In the genomic region with DNA sequence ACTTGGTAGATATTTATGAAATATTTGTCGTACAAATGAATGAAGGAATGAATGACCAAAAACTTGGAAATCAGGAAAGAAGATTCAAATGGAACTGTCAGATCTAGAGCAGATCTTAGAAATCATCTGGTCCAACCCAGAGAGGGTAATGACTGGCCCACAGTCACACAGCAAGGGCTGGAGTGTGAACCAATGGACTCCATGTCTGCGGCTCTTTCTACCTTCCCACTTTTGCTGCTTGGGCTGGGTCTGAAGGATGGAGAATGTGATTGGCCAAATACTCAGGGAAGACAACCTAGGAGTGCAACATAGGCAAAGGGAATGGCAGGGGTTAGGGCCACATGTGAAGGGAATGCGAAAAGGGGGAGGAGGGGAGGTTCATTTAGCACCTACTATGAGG, we compare ENCODE assay signal across 23 cellular contexts. TPM values are rescaled to one million over a fixed set of nuclear protein-coding genes. Genes with fewer than 3 reads are reported as not detected.
DNase-seq lines count a peak whose midpoint lies in the region; ATAC-seq and TF ChIP-seq lines count a peak whose summit lies in the region.
"Had no signal": no experiment of that assay in that cellular context is flagged by ENCODE, and none has a peak within 500 bp of the region (broad histone marks: within the 10 kb centered on the region; RNA-seq: fewer than 3 reads in every experiment).

No MANE protein-coding gene starts in this region.

- H3K9me3 ChIP-seq in A673 (ENCODE audit: low read depth, low read length, poor library complexity, severe bottlenecking) (no peaks in the 10 kb centered on the region), lower lobe of right lung (no peaks in the 10 kb centered on the region), HAP-1 (no peaks in the 10 kb centered on the region), stomach (no peaks in the 10 kb centered on the region)
- no peaks in the 10 kb centered on the region for H3K9me3 ChIP-seq in CD4-positive, CD25-positive, alpha-beta regulatory T cell (ENCODE audit: control insufficient read depth in 2 of 2, low read length in 2 of 2)
- H3K9me3 ChIP-seq: gastroesophageal sphincter, left lung had no signal

- peaks cover 0 to 82% (median 42%) of the 10 kb centered on the region in 4 donors for H3K4me1 Mint-ChIP-seq in CD4-positive, CD25-positive, alpha-beta regulatory T cell
- H3K4me1 Mint-ChIP-seq in activated T-helper 17 cell treated with anti-CD3 and anti-CD28 coated beads, Interleukin-2, amount 50 U/mL, for 72 hours: peaks cover 24% of the 10 kb centered on the region

- H3K27ac Mint-ChIP-seq in CD4-positive, CD25-positive, alpha-beta regulatory T cell: peak overlapping the region; percentile 70 to 92 (median 79)
- peak overlapping the region; percentile 11 for H3K27ac Mint-ChIP-seq in activated T-helper 17 cell treated with anti-CD3 and anti-CD28 coated beads, Interleukin-2, amount 50 U/mL, for 72 hours
- H3K27ac Mint-ChIP-seq: type B pancreatic cell had no signal

- in situ Hi-C loops in HAP-1 (cut with MboI; ENCODE audit: low sequenced_read_pairs): no loop called here

- peaks cover 17% of the 10 kb centered on the region for H3K27me3 Mint-ChIP-seq in CD4-positive, CD25-positive, alpha-beta regulatory T cell
- H3K27me3 Mint-ChIP-seq in activated T-helper 17 cell treated with anti-CD3 and anti-CD28 coated beads, Interleukin-2, amount 50 U/mL, for 72 hours: no peaks in the 10 kb centered on the region

- H3K4me3 ChIP-seq in A673 (ENCODE audit: low read depth, low read length, poor library complexity, severe bottlenecking) (no peak overlapping the region), lower lobe of right lung (no peak overlapping the region), HAP-1 (no peak overlapping the region), stomach (no peak overlapping the region)
- no peak overlapping the region for H3K4me3 ChIP-seq in CD4-positive, CD25-positive, alpha-beta regulatory T cell (ENCODE audit: low read depth, low read length)
- H3K4me3 ChIP-seq: gastroesophageal sphincter, left lung had no signal

- CTCF ChIA-PET in A673 (lab: Charles Lee): no interaction called here

- H3K27me3 ChIP-seq in A673 (replicated peaks; ENCODE audit: insufficient read depth, low read depth, low read length, poor library complexity) (no peaks in the 10 kb centered on the region), lower lobe of right lung (ENCODE audit: low read depth) (no peaks in the 10 kb centered on the region), HAP-1 (ENCODE audit: low read depth) (no peaks in the 10 kb centered on the region), stomach (no peaks in the 10 kb centered on the region)
- no peaks in the 10 kb centered on the region for H3K27me3 ChIP-seq in CD4-positive, CD25-positive, alpha-beta regulatory T cell (ENCODE audit: control insufficient read depth, insufficient read depth, low read length)
- H3K27me3 ChIP-seq: gastroesophageal sphincter, left lung had no signal

- TF ChIP-seq POLR2A in stomach (IDR thresholded peaks at IDR 0.05): no peak

- no TSS peak for BruUV-seq in A673 (replicated peaks; lab: Mats Ljungman, UMichigan)

- 89 to 99% (median 93%) methylated on average over 3 of the region's 3 CpGs for WGBS in stomach, 5 donors

- H3K36me3 ChIP-seq in A673 (ENCODE audit: insufficient read depth, low read length, poor library complexity, severe bottlenecking) (no peaks in the 10 kb centered on the region), lower lobe of right lung (no peaks in the 10 kb centered on the region), HAP-1 (replicated peaks) (no peaks in the 10 kb centered on the region), stomach (no peaks in the 10 kb centered on the region)
- H3K36me3 ChIP-seq in CD4-positive, CD25-positive, alpha-beta regulatory T cell (ENCODE audit: control insufficient read depth, insufficient read depth, low read length): no peaks in the 10 kb centered on the region
- H3K36me3 ChIP-seq: gastroesophageal sphincter, left lung had no signal

- H3K4me1 ChIP-seq in A673 (ENCODE audit: insufficient read depth, low read length, poor library complexity, severe bottlenecking) (peaks cover 39% of the 10 kb centered on the region), lower lobe of right lung (peaks cover 84% of the 10 kb centered on the region), HAP-1 (peaks cover 12% of the 10 kb centered on the region), stomach (peaks cover 13 to 49% (median 28%) of the 10 kb centered on the region in 4 donors)
- H3K4me1 ChIP-seq in CD4-positive, CD25-positive, alpha-beta regulatory T cell (ENCODE audit: control insufficient read depth, insufficient read depth, low read length, poor library complexity, severe bottlenecking): peaks cover 36% of the 10 kb centered on the region

- POLR2A ChIA-PET in A673 (lab: Charles Lee; ENCODE audit: low non-redundant PET): no interaction called here

- TF ChIP-seq EP300 in stomach (IDR thresholded peaks at IDR 0.05): no peak

- peak overlapping the region in 1 of 4 donors; percentile 53 for H3K4me3 Mint-ChIP-seq in CD4-positive, CD25-positive, alpha-beta regulatory T cell
- H3K4me3 Mint-ChIP-seq in activated T-helper 17 cell treated with anti-CD3 and anti-CD28 coated beads, Interleukin-2, amount 50 U/mL, for 72 hours: no peak overlapping the region
- H3K4me3 Mint-ChIP-seq: type B pancreatic cell had no signal

- H3K27ac ChIP-seq in A673 (ENCODE audit: low read depth, low read length, poor library complexity, severe bottlenecking) (peak overlapping the region; percentile 43), lower lobe of right lung (peak overlapping the region; percentile 68), stomach (peak overlapping the region in 2 of 5 donors; percentile 25 to 41)
- H3K27ac ChIP-seq in CD4-positive, CD25-positive, alpha-beta regulatory T cell (ENCODE audit: insufficient read depth, low read length, poor library complexity, severe bottlenecking): no peak overlapping the region

- peaks cover 0 to 2% (median 0%) of the 10 kb centered on the region in 7 donors for H3K9me3 Mint-ChIP-seq in CD4-positive, CD25-positive, alpha-beta regulatory T cell
- H3K9me3 Mint-ChIP-seq in activated T-helper 17 cell treated with anti-CD3 and anti-CD28 coated beads, Interleukin-2, amount 50 U/mL, for 72 hours: no peaks in the 10 kb centered on the region
- H3K9me3 Mint-ChIP-seq: type B pancreatic cell had no signal

- intact Hi-C loops in A673 (cut with micrococcal nuclease; ENCODE audit: unreplicated experiment) (loop anchor here (10.0 kb wide), 1 partner anchor 827 kb away; no protein-coding TSS in a partner anchor), lower lobe of right lung (cut with DNase I) (no loop called here), stomach (cut with DNase I; ENCODE audit: low total_unique reads) (no loop called here)

- no peaks in the 10 kb centered on the region for H3K36me3 Mint-ChIP-seq in CD4-positive, CD25-positive, alpha-beta regulatory T cell
- no peaks in the 10 kb centered on the region for H3K36me3 Mint-ChIP-seq in activated T-helper 17 cell treated with anti-CD3 and anti-CD28 coated beads, Interleukin-2, amount 50 U/mL, for 72 hours (ENCODE audit: low read depth)
- H3K36me3 Mint-ChIP-seq: type B pancreatic cell had no signal

- no peak for ATAC-seq in CD4-positive, CD25-positive, alpha-beta regulatory T cell (ENCODE audit: low read depth in 2 of 2)
- ATAC-seq in activated T-helper 17 cell treated with anti-CD3 and anti-CD28 coated beads, Interleukin-2, amount 50 U/mL, for 72 hours (replicated peaks): no peak
- ATAC-seq in lower lobe of right lung: no peak
- ATAC-seq in HG03196 (IDR thresholded peaks at IDR 0.05; ENCODE audit: unreplicated experiment): no peak
- ATAC-seq in GM19463 (IDR thresholded peaks at IDR 0.05; ENCODE audit: unreplicated experiment): no peak
- ATAC-seq: gastroesophageal sphincter; left lung; stimulated activated naive CD8-positive, alpha-beta T cell treated with anti-CD3 and anti-CD28 coated beads, Interleukin-15, Interleukin-2, amounts not matched to agents 100 U/mL and 50 U/mL, for 24 hours had no signal

- no peak for DNase-seq in A673 (ENCODE audit: low spot score)
- no peak for DNase-seq in CD4-positive, CD25-positive, alpha-beta regulatory T cell
- DNase-seq in lower lobe of right lung: no peak
- no peak for DNase-seq in HAP-1 (ENCODE audit: low spot score in 2 of 2)
- no peak for DNase-seq in stomach
- DNase-seq: activated CD4-positive, CD25-positive, alpha-beta regulatory T cell treated with anti-CD3 and anti-CD28 coated beads, Interleukin-2, amount 50 U/mL, for 72 hours; activated CD8-positive, alpha-beta memory T cell treated with anti-CD3 and anti-CD28 coated beads for 24 hours; activated T-cell treated with anti-CD3 and anti-CD28 coated beads, Interleukin-2, amount 50 U/mL, for 48 hours; DMS 273 treated with DMSO at 0.1 percent for 48 hours; left lung; NCI-H1436 treated with DMSO at 0.1 percent for 48 hours; NCI-H748 treated with DMSO at 0.1 percent for 48 hours; SIG-M5; stimulated activated CD4-positive, alpha-beta T cell treated with anti-CD3 and anti-CD28 coated beads, Interleukin-2, amount 100 ng/mL, for 24 hours; stimulated activated naive CD8-positive, alpha-beta T cell treated with anti-CD3 and anti-CD28 coated beads, Interleukin-15, Interleukin-2, amounts not matched to agents 100 U/mL and 50 U/mL, for 24 hours had no signal

- no peak for TF ChIP-seq CTCF in A673 (conservative IDR thresholded peaks at IDR 0.05; ENCODE audit: low read depth, low read length)
- no peak for TF ChIP-seq CTCF in lower lobe of right lung (IDR thresholded peaks at IDR 0.05)
- TF ChIP-seq CTCF in stomach (IDR thresholded peaks at IDR 0.05): no peak

RNA-seq across cellular contexts. Expression of gene DGKZ, which starts 5.8 kb away (rescaled TPM):
- total RNA-seq in A673 (2021) (139 and 145 TPM in 2 replicates), lower lobe of right lung (55.3 TPM), stomach (100 to 1,000 TPM in 3 of 5 donors, 10 to 100 TPM in 2; 24.0 to 405 (median 102) TPM)
- 234 TPM for total RNA-seq in CD4-positive, CD25-positive, alpha-beta regulatory T cell
- polyA plus RNA-seq in CD4-positive, CD25-positive, alpha-beta regulatory T cell: 10 to 100 TPM; 36.6 to 48.6 (median 44.8) TPM
- 100 to 1,000 TPM in 1 of 2 donors, 10 to 100 TPM in 1; 78.9 to 100 TPM for total RNA-seq in activated T-helper 17 cell treated with anti-CD3 and anti-CD28 coated beads, Interleukin-2, amount 50 U/mL, for 72 hours
- 10 to 100 TPM; 26.9 to 47.5 (median 35.0) TPM for polyA plus RNA-seq in stomach

RNA-seq across cellular contexts. Expression of gene MDK, which starts 40.0 kb away (rescaled TPM):
- total RNA-seq in A673 (2021) (252 and 397 TPM in 2 replicates), lower lobe of right lung (26.1 TPM), stomach (100 to 1,000 TPM in 1 of 5 donors, 10 to 100 TPM in 3, 1 to 10 TPM in 1; 5.5 to 151 (median 21.0) TPM)
- 6.1 TPM for total RNA-seq in CD4-positive, CD25-positive, alpha-beta regulatory T cell
- not detected for polyA plus RNA-seq in CD4-positive, CD25-positive, alpha-beta regulatory T cell
- 10 to 100 TPM in 1 of 2 donors, 1 to 10 TPM in 1; 8.5 to 12.9 TPM for total RNA-seq in activated T-helper 17 cell treated with anti-CD3 and anti-CD28 coated beads, Interleukin-2, amount 50 U/mL, for 72 hours
- polyA plus RNA-seq in stomach: 10 to 100 TPM; 22.5 to 56.5 (median 29.2) TPM

RNA-seq across cellular contexts. Expression of gene CHRM4, which starts 50.1 kb away (rescaled TPM):
- total RNA-seq in A673 (2021): 0.68 TPM in 1 of 2 replicates, not detected in the other
- 2.8 TPM for total RNA-seq in CD4-positive, CD25-positive, alpha-beta regulatory T cell
- polyA plus RNA-seq in CD4-positive, CD25-positive, alpha-beta regulatory T cell: 1 to 10 TPM in 1 of 4 donors, under 1 TPM in 2, not detected in 1; 0.15 to 1.1 (median 0.84) TPM
- total RNA-seq in activated T-helper 17 cell treated with anti-CD3 and anti-CD28 coated beads, Interleukin-2, amount 50 U/mL, for 72 hours: 1 to 10 TPM in 1 of 2 donors, under 1 TPM in 1; 0.90 to 6.1 TPM
- total RNA-seq in lower lobe of right lung: not detected
- 1 to 10 TPM in 1 of 5 donors, under 1 TPM in 1, not detected in 3; 0.37 to 2.8 TPM for total RNA-seq in stomach
- polyA plus RNA-seq in stomach: not detected
- total RNA-seq: bronchial epithelial cell, left lung, MCF 10A, skeletal muscle tissue had no signal
